ENCODE assay signal across 7 cellular contexts in the genomic region with DNA sequence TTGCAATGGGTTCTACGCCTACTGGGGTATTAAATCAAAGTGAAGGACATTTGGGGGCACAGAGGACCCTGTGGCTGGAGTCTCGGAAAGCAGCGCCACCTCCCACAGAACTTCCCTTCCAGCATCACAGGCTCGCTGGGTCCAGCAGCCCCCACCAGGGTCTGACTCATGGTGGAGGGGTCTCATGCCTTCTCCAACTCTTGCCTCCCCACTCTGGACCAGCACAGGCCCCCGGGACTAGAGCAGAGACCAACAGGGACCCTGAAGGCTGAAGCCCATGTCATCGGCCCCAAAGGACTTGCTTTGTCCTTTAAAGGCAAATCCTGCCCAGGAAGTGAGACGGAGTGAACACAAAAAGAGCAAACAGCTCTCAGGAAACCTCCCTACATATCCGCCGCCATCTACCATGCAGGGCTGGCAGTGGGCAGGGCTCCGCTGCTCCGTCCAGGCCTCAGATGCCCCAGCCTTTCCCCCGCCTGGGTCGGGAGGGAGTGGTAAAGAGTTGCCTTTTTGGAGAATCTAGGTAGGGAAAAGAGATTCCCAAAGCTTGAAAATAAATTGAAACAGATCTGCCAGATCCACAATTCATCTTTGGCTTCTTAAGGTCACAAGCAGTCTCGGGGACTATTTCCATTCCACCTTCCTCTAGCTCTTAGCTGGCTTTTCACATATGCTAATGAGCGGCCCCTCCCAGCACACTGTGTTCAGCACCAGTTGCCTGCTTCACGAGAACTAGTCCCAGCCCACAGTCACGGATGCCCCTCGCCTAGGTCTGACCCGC. TPM values are rescaled to one million over a fixed set of nuclear protein-coding genes. Genes with fewer than 3 reads are reported as not detected.
DNase-seq lines count a peak whose midpoint lies in the region; ATAC-seq, FAIRE-seq and TF ChIP-seq lines count a peak whose summit lies in the region.

No MANE protein-coding gene starts in this region.

- H3K4me1 ChIP-seq in HCT116 (ENCODE audit: control insufficient read depth in 1 of 2, insufficient read depth in 2 of 2, low read length in 2 of 2) (peaks cover 40 to 65% of the 10 kb centered on the region in 2 experiments), keratinocyte (ENCODE audit: control insufficient read depth, extremely low read depth, insufficient read depth, low read length) (peaks cover 34% of the 10 kb centered on the region)

- H3K9ac ChIP-seq in HCT116 (ENCODE audit: low read length) (peak overlapping the region; percentile 66), keratinocyte (ENCODE audit: control insufficient read depth, extremely low read depth, insufficient read depth, low read length) (peak overlapping the region; percentile 88)

- intact Hi-C loops in HCT116 (cut with micrococcal nuclease): loop anchor here (2.0 kb wide), 1 partner anchor 13 kb away; no protein-coding TSS in a partner anchor

- H3K9me1 ChIP-seq in keratinocyte (ENCODE audit: control insufficient read depth, extremely low read depth, insufficient read depth, low read length): peaks cover 3% of the 10 kb centered on the region

- peaks cover 3% of the 10 kb centered on the region; the same call in 1 of the 2 replicates for H3K79me2 ChIP-seq in HCT116 (ENCODE audit: insufficient read depth, low read length)
- H3K79me2 ChIP-seq in keratinocyte (ENCODE audit: control insufficient read depth, insufficient read depth, low read length): no peaks in the 10 kb centered on the region

- FAIRE-seq in keratinocyte (lab: Jason Lieb, UNC): peak; percentile 43

- H3K36me3 ChIP-seq in HCT116 (ENCODE audit: control insufficient read depth in 1 of 2, insufficient read depth in 2 of 2, low read length in 2 of 2): no peaks in the 10 kb centered on the region
- H3K36me3 ChIP-seq in keratinocyte (ENCODE audit: control insufficient read depth in 2 of 2, extremely low read depth in 1 of 2, insufficient read depth in 2 of 2, low read length in 2 of 2): no peaks in the 10 kb centered on the region

- dilution Hi-C loops in keratinocyte (cut with MboI; ENCODE audit: extremely low pct_ligation_motif_present, low sequenced_read_pairs): no loop called here

- no peak for TF ChIP-seq POLR2A in HCT116 (IDR thresholded peaks at IDR 0.05; ENCODE audit: borderline replicate concordance, extremely low read depth, insufficient read depth, insufficient read length)

- TF ChIP-seq CTCF in HCT116 (IDR thresholded peaks at IDR 0.05 in 2 of 3, conservative IDR thresholded peaks at IDR 0.05 in 1 of 3; ENCODE audit: borderline replicate concordance in 1 of 3, insufficient read depth in 1 of 3, low read depth in 2 of 3, low read length in 2 of 3): no peak
- TF ChIP-seq CTCF in VCaP (conservative IDR thresholded peaks at IDR 0.05): no peak
- TF ChIP-seq CTCF in keratinocyte (optimal IDR thresholded peaks at IDR 0.05 in 1 of 3, IDR thresholded peaks at IDR 0.05 in 1 of 3, conservative IDR thresholded peaks at IDR 0.05 in 1 of 3; ENCODE audit: extremely low read depth in 1 of 3, insufficient read depth in 2 of 3, low read length in 3 of 3): no peak

- CTCF ChIA-PET in HCT116 (lab: Charles Lee): interaction anchor here (0.8 to 1.2 kb wide), 3 partner anchors 8 to 50 kb away, joined by 3 to 4 read pairs (median 3); no protein-coding TSS in a partner anchor

- DNase-seq in HCT116 (ENCODE audit: low read depth, low spot score) (no peak), keratinocyte (ENCODE audit: low read depth, low spot score) (no peak)
- no peak for DNase-seq in activated CD4-positive, alpha-beta T cell treated with anti-CD3 and anti-CD28 coated beads for 1 hour

- no TSS peak for BruUV-seq in HCT116 (replicated peaks; lab: Mats Ljungman, UMichigan)

- no peaks in the 10 kb centered on the region for H3K9me2 ChIP-seq in HCT116 (ENCODE audit: insufficient read depth)

- no peaks in the 10 kb centered on the region for H3K9me3 ChIP-seq in HCT116 (ENCODE audit: control insufficient read depth in 1 of 2, insufficient read depth in 1 of 2, low read depth in 1 of 2, low read length in 2 of 2)
- H3K9me3 ChIP-seq in keratinocyte (ENCODE audit: control insufficient read depth, low read depth, low read length): no peaks in the 10 kb centered on the region

- H4K20me1 ChIP-seq in HCT116 (ENCODE audit: insufficient read depth) (no peaks in the 10 kb centered on the region), keratinocyte (ENCODE audit: control insufficient read depth, extremely low read depth, insufficient read depth, low read length) (no peaks in the 10 kb centered on the region)

- POLR2A ChIA-PET in HCT116 (lab: Charles Lee): interaction anchor here (0.9 to 2.1 kb wide), 4 partner anchors 13 to 50 kb away, joined by 3 to 10 read pairs (median 5); no protein-coding TSS in a partner anchor

- H3K27ac ChIP-seq in HCT116 (ENCODE audit: low read depth, low read length) (peak overlapping the region; percentile 89), VCaP (peak overlapping the region; percentile 71), keratinocyte (ENCODE audit: control insufficient read depth, insufficient read depth, low read length) (peak overlapping the region; percentile 83), temporal lobe (ENCODE audit: low read depth, low read length) (peak overlapping the region; percentile 63)

- ATAC-seq in HCT116 (peak; percentile 3), HG03097 (IDR thresholded peaks at IDR 0.05; ENCODE audit: low FRiP score, unreplicated experiment) (no peak), SK-N-SH treated with all-trans-retinoic acid at 6 μM for 48 hours (no peak)

- RAD21 ChIA-PET in HCT116 (lab: Charles Lee; ENCODE audit: low non-redundant PET in 1 of 2, low total read pairs in 2 of 2, uncharacterized antibody in 2 of 2, unreplicated experiment in 2 of 2): interaction anchor here in 1 of 2 experiments (1.2 kb wide), 1 partner anchor 13 kb away, joined by 6 read pairs; no protein-coding TSS in a partner anchor

- H3K4me3 ChIP-seq in HCT116 (replicated peaks in 1 of 2; ENCODE audit: low read depth in 1 of 2, low read length in 2 of 2): peak overlapping the region; percentile 64 to 70
- peak overlapping the region; percentile 47 to 58 (median 52) for H3K4me3 ChIP-seq in keratinocyte (ENCODE audit: control insufficient read depth in 2 of 3, extremely low read depth in 1 of 3, insufficient read depth in 2 of 3, low read depth in 1 of 3, low read length in 3 of 3)

- H3K4me2 ChIP-seq in HCT116 (ENCODE audit: low read length): peak overlapping the region; percentile 86
- H3K4me2 ChIP-seq in keratinocyte (ENCODE audit: control insufficient read depth, extremely low read depth, insufficient read depth, low read depth, low read length): peak overlapping the region; percentile 69

- no peak for TF ChIP-seq RAD21 in HCT116 (IDR thresholded peaks at IDR 0.05; ENCODE audit: low read depth)

- H2AFZ ChIP-seq in HCT116 (ENCODE audit: low read depth, low read length, poor library complexity, severe bottlenecking): peak overlapping the region; percentile 25
- H2AFZ ChIP-seq in keratinocyte (ENCODE audit: control insufficient read depth, low read length): peak overlapping the region; percentile 90

- H3K27me3 ChIP-seq in HCT116 (ENCODE audit: insufficient read depth, low read length) (no peaks in the 10 kb centered on the region), keratinocyte (ENCODE audit: control insufficient read depth, extremely low read depth, insufficient read depth, low read length) (no peaks in the 10 kb centered on the region)

TF ChIP-seq in HCT116, 20 proteins besides CTCF, POLR2A, EP300 and RAD21 (continues in another document):
- TF ChIP-seq CEBPB (IDR thresholded peaks at IDR 0.05; ENCODE audit: low read depth) (no peak), YY1 (IDR thresholded peaks at IDR 0.05; ENCODE audit: extremely low read depth, insufficient replicate concordance, low read depth, low read length) (no peak), ZNF274 (IDR thresholded peaks at IDR 0.05; ENCODE audit: low read depth, low read length) (no peak), FOSL1 (IDR thresholded peaks at IDR 0.05; ENCODE audit: low read depth) (no peak), ELF1 (IDR thresholded peaks at IDR 0.05; ENCODE audit: borderline replicate concordance, low read depth) (no peak), EZH2 (IDR thresholded peaks at IDR 0.05) (no peak), SP1 (IDR thresholded peaks at IDR 0.05; ENCODE audit: low read depth) (no peak), SRF (IDR thresholded peaks at IDR 0.05; ENCODE audit: low read depth) (no peak)

TF ChIP-seq in SK-N-SH treated with all-trans-retinoic acid at 6 μM for 48 hours, 23 proteins besides CTCF, POLR2A, EP300 and RAD21 (continues in another document):
- TF ChIP-seq SNAI2 (CRISPR knock-in tag; IDR thresholded peaks at IDR 0.05) (no peak), ZFP3 (CRISPR knock-in tag; IDR thresholded peaks at IDR 0.05) (no peak)

RNA-seq across cellular contexts. Expression of gene GPRC5C, which starts 2.1 kb away (rescaled TPM):
- total RNA-seq in HCT116 (2021; ENCODE audit: unreplicated experiment) (54.4 TPM), temporal lobe (4.2 TPM)
- polyA plus RNA-seq in HCT116 (2012): 83.1 and 93.8 TPM in 2 replicates
- 14.2 to 41.2 TPM (median 24.2 TPM) in 3 replicates for polyA plus RNA-seq in keratinocyte
- 14.0 TPM for polyA plus RNA-seq in keratinocyte (2011; ENCODE audit: low read depth)
- 10.4 and 20.2 TPM in 2 replicates for polyA plus RNA-seq in keratinocyte (2011; cell fraction: cytosol; rRNA removed)
- 36.1 and 47.8 TPM in 2 replicates for polyA plus RNA-seq in keratinocyte (2011; cell fraction: nucleus; rRNA removed)
- polyA plus RNA-seq in keratinocyte (2012; ENCODE audit: low replicate concordance): 13.5 and 18.1 TPM in 2 replicates
- polyA minus RNA-seq in keratinocyte: 20.2 to 42.0 TPM (median 31.6 TPM) in 3 replicates
- polyA minus RNA-seq in keratinocyte (2011; cell fraction: cytosol; rRNA and poly(A)+ RNA removed): 41.1 TPM
- 51.3 and 59.7 TPM in 2 replicates for polyA minus RNA-seq in keratinocyte (2011; cell fraction: nucleus; rRNA and poly(A)+ RNA removed)

RNA-seq across cellular contexts. Expression of gene CD300A, which starts 36.6 kb away (rescaled TPM):
- total RNA-seq in HCT116 (2021; ENCODE audit: unreplicated experiment) (0.71 TPM), temporal lobe (2.0 TPM)
- 0.11 and 0.17 TPM in 2 replicates for polyA plus RNA-seq in HCT116 (2012)
- 0.07 to 0.10 TPM in 2 of 3 replicates, not detected in the other for polyA plus RNA-seq in keratinocyte
- not detected for polyA plus RNA-seq in keratinocyte (2011; ENCODE audit: low read depth)
- not detected in 2 replicates for polyA plus RNA-seq in keratinocyte (2011; cell fraction: cytosol; rRNA removed)
- polyA plus RNA-seq in keratinocyte (2011; cell fraction: nucleus; rRNA removed): 0.08 TPM in 1 of 2 replicates, not detected in the other
- polyA plus RNA-seq in keratinocyte (2012; ENCODE audit: low replicate concordance): 0.11 TPM in 1 of 2 replicates, not detected in the other
- polyA minus RNA-seq in keratinocyte: not detected in 3 replicates
- not detected for polyA minus RNA-seq in keratinocyte (2011; cell fraction: cytosol; rRNA and poly(A)+ RNA removed)
- polyA minus RNA-seq in keratinocyte (2011; cell fraction: nucleus; rRNA and poly(A)+ RNA removed): not detected in 2 replicates

Comparison
In these comparisons a context has a peak if more than half of its experiments do, and no peak if none do; other contexts are left out.
1. RNA of gene GPRC5C, which starts 2.1 kb away (total RNA-seq): 54.4 TPM in HCT116 (single experiment); 4.2 TPM in temporal lobe (single experiment); every median in the first group is over 10 times any median in the second.
2. Peak in every context shown above with its lines, with median percentiles within 50 percentile points of each other: H3K27ac ChIP-seq.